Comparison of ENCODE assay signal across 8 cellular contexts in the genomic region with DNA sequence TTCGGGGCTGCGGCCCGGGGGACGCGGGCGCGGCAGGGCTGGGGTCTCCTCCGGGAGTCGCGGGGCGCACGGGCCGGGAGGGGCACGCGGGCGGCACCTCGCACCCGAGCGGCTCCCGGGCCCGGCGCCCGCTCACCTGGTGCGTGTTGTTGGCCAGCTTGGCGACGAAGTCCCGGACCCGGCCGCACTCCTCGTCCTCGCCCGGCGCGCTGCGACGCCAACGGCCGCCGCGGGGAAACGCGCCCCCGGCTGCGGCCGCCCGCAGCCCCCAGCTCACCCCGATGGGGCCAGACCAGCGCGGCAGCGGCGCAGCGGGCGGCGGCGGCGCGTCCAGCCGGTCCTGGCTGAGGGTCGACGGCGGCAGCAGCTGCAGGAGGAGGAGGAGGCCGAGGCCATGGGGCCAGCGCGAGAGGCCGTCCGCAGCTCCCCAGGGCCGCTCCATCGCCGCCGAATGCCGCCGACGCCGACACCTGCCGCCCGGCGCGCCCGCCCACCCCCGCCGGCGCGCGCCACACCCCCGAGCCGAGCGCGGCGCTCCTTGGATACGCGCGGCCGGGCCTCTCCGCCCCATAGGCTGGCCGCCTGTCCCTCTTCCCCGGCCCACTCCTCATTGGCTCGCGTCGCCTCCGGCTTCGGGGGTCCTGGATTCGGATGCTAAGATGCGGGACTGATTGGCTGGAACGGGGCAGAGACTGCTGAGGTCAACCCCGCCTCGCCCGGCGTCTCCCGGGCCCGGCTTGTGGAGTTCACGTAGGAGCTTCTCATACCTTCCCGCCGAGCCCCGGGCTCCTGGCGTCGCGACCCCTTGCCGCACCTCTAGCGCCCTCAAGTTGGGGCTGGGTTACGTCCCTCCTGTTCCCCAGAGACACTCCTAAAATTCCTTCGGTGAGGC. TPM values are rescaled to one million over a fixed set of nuclear protein-coding genes. Genes with fewer than 3 reads are reported as not detected.
DNase-seq lines count a peak whose midpoint lies in the region; ATAC-seq, FAIRE-seq and TF ChIP-seq lines count a peak whose summit lies in the region.

Gene SORT1, minus strand, starts transcription at position 468 of the 892 bp plus-strand sequence. Its CDS starts 26 bp downstream, at position 442.

- POLR2A ChIA-PET in activated CD8-positive, alpha-beta T cell treated with anti-CD3 and anti-CD28 coated beads for 36 hours (lab: Charles Lee): interaction anchor here (0.6 to 1.9 kb wide), 11 partner anchors 8 to 183 kb away, joined by 3 to 8 read pairs (median 5); partner anchors contain the start of genes PSRC1 and SARS1
- POLR2A ChIA-PET in HepG2 (lab: Yijun Ruan, JAX): interaction anchor here (0.6 to 2.7 kb wide), 18 partner anchors 8 to 297 kb away, joined by 3 to 25 read pairs (median 4); partner anchors contain the start of genes MYBPHL, PSMA5, PSRC1 and SARS1

- TF ChIP-seq RAD21 in HepG2 (CRISPR knock-in tag; IDR thresholded peaks at IDR 0.05): peak; percentile 78

- peaks cover 8% of the 10 kb centered on the region for H3K4me1 Mint-ChIP-seq in activated CD8-positive, alpha-beta T cell treated with anti-CD3 and anti-CD28 coated beads for 36 hours (ENCODE audit: low read depth)

- ATAC-seq in GM19035 (IDR thresholded peaks at IDR 0.05; ENCODE audit: unreplicated experiment): peak; percentile 83
- ATAC-seq in HG03520 (IDR thresholded peaks at IDR 0.05; ENCODE audit: unreplicated experiment): peak; percentile 66
- peak; percentile 99 for ATAC-seq in activated CD8-positive, alpha-beta T cell treated with anti-CD3 and anti-CD28 coated beads for 36 hours
- ATAC-seq in HepG2: peak; percentile 93

- DNase-seq in ACHN (peak; percentile 80), NCI-H69 (lab: John Stamatoyannopoulos, UW) (peak; percentile 95), HepG2 (ENCODE audit: low spot score) (peak; percentile 90)
- DNase-seq in activated CD8-positive, alpha-beta T cell treated with anti-CD3 and anti-CD28 coated beads for 36 hours: peak; percentile 80
- peak; percentile 31 to 56 for DNase-seq in stimulated activated CD4-positive, alpha-beta T cell treated with anti-CD3 and anti-CD28 coated beads, Interleukin-2, amount 100 ng/mL, for 48 hours

- no peak within 1 kb of the TSS for H3K27ac ChIP-seq in duodenal mucosa (ENCODE audit: low read depth, low read length)
- H3K27ac ChIP-seq in HepG2 (ENCODE audit: extremely low read length, insufficient read depth, low read length): peak within 1 kb of the TSS; percentile 61

- no peak within 1 kb of the TSS for H3K27ac Mint-ChIP-seq in activated CD8-positive, alpha-beta T cell treated with anti-CD3 and anti-CD28 coated beads for 36 hours

- no peaks in the 10 kb centered on the region for H3K27me3 ChIP-seq in duodenal mucosa (ENCODE audit: control insufficient read depth in 1 of 2, insufficient read depth in 2 of 2, low read length in 2 of 2)
- no peaks in the 10 kb centered on the region; a peak in 1 of 5 replicates for H3K27me3 ChIP-seq in HepG2 (ENCODE audit: control insufficient read depth in 1 of 2, insufficient read depth in 2 of 2, low read length in 2 of 2)

- TF ChIP-seq EP300 in HepG2 (IDR thresholded peaks at IDR 0.05; ENCODE audit: low read depth in 2 of 2, low read length in 2 of 2) (no peak), HepG2 (CRISPR knock-in tag; IDR thresholded peaks at IDR 0.05; ENCODE audit: borderline replicate concordance) (no peak)

- H3K79me2 ChIP-seq in HepG2 (ENCODE audit: insufficient read depth, low read length): peaks cover 36% of the 10 kb centered on the region

- peak; percentile 36 for FAIRE-seq in HepG2 (lab: Jason Lieb, UNC)

- no TSS peak for BruUV-seq in HepG2 (replicated peaks; lab: Mats Ljungman, UMichigan)

- H2AFZ ChIP-seq in HepG2 (ENCODE audit: low read length): peak within 1 kb of the TSS; percentile 20

- intact Hi-C loops in activated CD8-positive, alpha-beta T cell treated with anti-CD3 and anti-CD28 coated beads for 36 hours (cut with micrococcal nuclease): loop anchor here (2.0 to 5.0 kb wide), 3 partner anchors 121 to 185 kb away; partner anchors contain the start of gene SARS1
- intact Hi-C loops in HepG2 (cut with micrococcal nuclease; ENCODE audit: unreplicated experiment): loop anchor here (1.0 to 10.0 kb wide), 3 partner anchors 45 to 303 kb away; partner anchors contain the start of gene TMEM167B

- in situ Hi-C loops in ACHN (cut with HindIII; ENCODE audit: low pct_ligation_motif_present, low pct_unique_long_range_greater_than_20kb, low sequenced_read_pairs): no loop called here
- in situ Hi-C loops in HepG2 (cut with HindIII; ENCODE audit: extremely low pct_ligation_motif_present, low pct_unique_long_range_greater_than_20kb): no loop called here

- peaks cover 8% of the 10 kb centered on the region for H3K36me3 Mint-ChIP-seq in activated CD8-positive, alpha-beta T cell treated with anti-CD3 and anti-CD28 coated beads for 36 hours (ENCODE audit: low read depth)

- no peaks in the 10 kb centered on the region for H4K20me1 ChIP-seq in HepG2 (ENCODE audit: insufficient read depth, low read length)

- peaks cover 25 to 39% of the 10 kb centered on the region in 2 donors for H3K4me1 ChIP-seq in duodenal mucosa (ENCODE audit: control insufficient read depth in 1 of 2, insufficient read depth in 2 of 2, low read length in 2 of 2)
- H3K4me1 ChIP-seq in HepG2 (ENCODE audit: insufficient read depth, low read length): peaks cover 49% of the 10 kb centered on the region

- 3% methylated on average over 10 of the region's 121 CpGs for WGBS in HepG2 (ENCODE audit: low lambda C conversion rate)

- TF ChIP-seq POLR2A in HepG2 (IDR thresholded peaks at IDR 0.05; ENCODE audit: insufficient read depth in 1 of 2, low read depth in 2 of 2, low read length in 2 of 2): peak; percentile 27 to 77; a peak in 3 of 4 replicates

- H3K4me3 ChIP-seq in duodenal mucosa (ENCODE audit: low read depth in 1 of 2, low read length in 2 of 2) (peak within 1 kb of the TSS; percentile 67 to 84), HepG2 (replicated peaks in 1 of 3; ENCODE audit: insufficient read depth in 1 of 3, low read depth in 2 of 3, low read length in 3 of 3) (peak within 1 kb of the TSS; percentile 73 to 94 (median 75))

- H3K36me3 ChIP-seq in duodenal mucosa (ENCODE audit: control insufficient read depth in 1 of 2, insufficient read depth in 2 of 2, low read length in 2 of 2) (peaks cover 3 to 16% of the 10 kb centered on the region in 2 donors), HepG2 (replicated peaks in 1 of 2; ENCODE audit: control insufficient read depth in 1 of 2, insufficient read depth in 2 of 2, low read length in 2 of 2) (peaks cover 2 to 12% of the 10 kb centered on the region in 2 experiments; a peak in 4 of 5 replicates)

- CTCF ChIA-PET in activated CD8-positive, alpha-beta T cell treated with anti-CD3 and anti-CD28 coated beads for 36 hours (lab: Charles Lee): interaction anchor here (1.0 to 6.8 kb wide), 26 partner anchors 8 to 306 kb away, joined by 3 to 123 read pairs (median 9); partner anchors contain the start of genes MYBPHL, PSMA5, PSRC1 and SARS1
- CTCF ChIA-PET in HepG2 (lab: Yijun Ruan, JAX; ENCODE audit: low intra/inter-chr PET ratio, low total read pairs): interaction anchor here (3.2 to 4.5 kb wide), 2 partner anchors 120 to 134 kb away, joined by 18 to 76 read pairs; no protein-coding TSS in a partner anchor

- peak within 1 kb of the TSS; percentile 32 to 46 for H3K9ac ChIP-seq in duodenal mucosa (ENCODE audit: low read depth in 1 of 2, low read length in 2 of 2)
- H3K9ac ChIP-seq in HepG2 (ENCODE audit: insufficient read depth, low read depth, low read length): peak within 1 kb of the TSS; percentile 75

- H3K27me3 Mint-ChIP-seq in activated CD8-positive, alpha-beta T cell treated with anti-CD3 and anti-CD28 coated beads for 36 hours: peaks cover 33% of the 10 kb centered on the region

- no peaks in the 10 kb centered on the region for H3K9me3 ChIP-seq in duodenal mucosa (ENCODE audit: control insufficient read depth in 1 of 2, low read length in 2 of 2)
- H3K9me3 ChIP-seq in HepG2 (ENCODE audit: low read length): no peaks in the 10 kb centered on the region

- peak within 1 kb of the TSS; percentile 81 for H3K4me2 ChIP-seq in HepG2 (ENCODE audit: low read depth, low read length)

- H3K4me3 Mint-ChIP-seq in activated CD8-positive, alpha-beta T cell treated with anti-CD3 and anti-CD28 coated beads for 36 hours: peak within 1 kb of the TSS; percentile 77

- no peaks in the 10 kb centered on the region for H3K9me3 Mint-ChIP-seq in activated CD8-positive, alpha-beta T cell treated with anti-CD3 and anti-CD28 coated beads for 36 hours

- TF ChIP-seq CTCF in activated CD8-positive, alpha-beta T cell treated with anti-CD3 and anti-CD28 coated beads for 36 hours (IDR thresholded peaks at IDR 0.05): no peak
- peak; percentile 55 for TF ChIP-seq CTCF in HepG2 (CRISPR knock-in tag; IDR thresholded peaks at IDR 0.05)

TF ChIP-seq in HepG2, 621 proteins besides CTCF, POLR2A, EP300 and RAD21 (continues in another document):
- TF ChIP-seq SYNCRIP (IDR thresholded peaks at IDR 0.05; ENCODE audit: insufficient read depth, low read depth, low read length) (no peak), ZNF782 (CRISPR knock-in tag; IDR thresholded peaks at IDR 0.05; ENCODE audit: borderline replicate concordance) (no peak), MEIS2 (CRISPR knock-in tag; IDR thresholded peaks at IDR 0.05) (no peak)

RNA-seq across cellular contexts. Expression of gene SORT1, which starts in this region (rescaled TPM):
- 1 to 10 TPM; 2.5 to 3.2 TPM for total RNA-seq in activated CD8-positive, alpha-beta T cell treated with anti-CD3 and anti-CD28 coated beads for 36 hours
- 32.4 and 35.3 TPM in 2 replicates for total RNA-seq in HepG2 (2016; rRNA removed; fragmentation: Illumina TruSeq; extraction: Trizol)
- 4.0 and 6.4 TPM in 2 replicates for total RNA-seq in HepG2 (2016; cell fraction: cytosol; rRNA removed; fragmentation: Illumina TruSeq; extraction: Trizol; ENCODE audit: low read depth)
- total RNA-seq in HepG2 (2016; cell fraction: insoluble cytoplasmic fraction; rRNA removed; fragmentation: Illumina TruSeq; extraction: Trizol): 31.2 and 35.2 TPM in 2 replicates
- total RNA-seq in HepG2 (2016; cell fraction: membrane; rRNA removed; fragmentation: Illumina TruSeq; extraction: Trizol): 17.0 and 17.8 TPM in 2 replicates
- total RNA-seq in HepG2 (2016; cell fraction: nucleus; rRNA removed; fragmentation: Illumina TruSeq; extraction: Trizol): 54.6 and 67.3 TPM in 2 replicates
- 79.7 and 93.0 TPM in 2 replicates for polyA plus RNA-seq in HepG2 (2011; rRNA removed)
- 58.6 and 75.5 TPM in 2 replicates for polyA plus RNA-seq in HepG2 (2011; cell fraction: cytosol; rRNA removed)
- 47.3 and 51.2 TPM in 2 replicates for polyA plus RNA-seq in HepG2 (2011; cell fraction: nucleus; rRNA removed)
- polyA plus RNA-seq in HepG2 (2012): 53.6 and 75.8 TPM in 2 replicates
- 4.5 and 5.4 TPM in 2 replicates for polyA plus RNA-seq in HepG2 (2016; cell fraction: cytosol; fragmentation: Illumina TruSeq; extraction: Trizol; ENCODE audit: low read depth)
- polyA plus RNA-seq in HepG2 (2016; cell fraction: insoluble cytoplasmic fraction; fragmentation: Illumina TruSeq; extraction: Trizol; ENCODE audit: low read depth): 22.3 and 23.2 TPM in 2 replicates
- polyA plus RNA-seq in HepG2 (2016; cell fraction: membrane; fragmentation: Illumina TruSeq; extraction: Trizol; ENCODE audit: low read depth): 7.2 and 8.4 TPM in 2 replicates
- polyA plus RNA-seq in HepG2 (2016; cell fraction: nucleus; fragmentation: Illumina TruSeq; extraction: Trizol; ENCODE audit: insufficient read depth, low read depth): 51.7 and 52.8 TPM in 2 replicates
- 110 and 520 TPM in 2 replicates for polyA minus RNA-seq in HepG2 (2011; rRNA and poly(A)+ RNA removed; ENCODE audit: low replicate concordance)
- polyA minus RNA-seq in HepG2 (2011; cell fraction: cytosol; rRNA and poly(A)+ RNA removed): 104 and 121 TPM in 2 replicates
- polyA minus RNA-seq in HepG2 (2011; cell fraction: nucleus; rRNA and poly(A)+ RNA removed): 157 and 174 TPM in 2 replicates

Comparison
In these comparisons a context has a peak if more than half of its experiments do, and no peak if none do; other contexts are left out.
1. DNase-seq: peak in every context shown above with its lines; median percentile 95 in NCI-H69; 90 in HepG2; 80 in ACHN; 80 in activated CD8-positive, alpha-beta T cell treated with anti-CD3 and anti-CD28 coated beads for 36 hours; 44 in stimulated activated CD4-positive, alpha-beta T cell treated with anti-CD3 and anti-CD28 coated beads, Interleukin-2, amount 100 ng/mL, for 48 hours.